23 cellular contexts compared by ENCODE assay signal in the genomic region with DNA sequence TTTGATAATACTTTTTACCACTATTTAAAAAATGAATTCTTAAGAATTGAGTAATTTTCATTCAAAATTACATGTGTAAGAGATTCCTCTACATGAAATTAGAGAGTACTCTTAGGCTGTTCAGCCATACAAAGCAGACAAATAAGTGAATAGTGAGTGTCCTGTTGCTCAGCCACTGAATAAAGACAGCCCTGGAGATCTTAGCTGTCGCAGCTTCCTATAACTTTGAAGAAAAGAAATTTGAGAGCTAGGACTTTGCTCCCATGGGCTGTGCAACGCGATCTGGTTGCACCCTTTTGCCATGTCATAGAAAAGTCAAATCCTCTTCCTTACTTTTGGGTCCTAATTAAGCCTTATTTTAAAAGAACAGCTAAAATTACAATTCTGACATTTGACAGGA. TPM values are rescaled to one million over a fixed set of nuclear protein-coding genes. Genes with fewer than 3 reads are reported as not detected.
A peak's percentile ranks its signal among the peaks of the same experiment; 100 is the strongest.
DNase-seq lines count a peak whose midpoint lies in the region; ATAC-seq, FAIRE-seq and TF ChIP-seq lines count a peak whose summit lies in the region.
"Had no signal": no experiment of that assay in that cellular context is flagged by ENCODE, and none has a peak within 500 bp of the region (broad histone marks: within the 10 kb centered on the region; RNA-seq: fewer than 3 reads in every experiment).

No MANE protein-coding gene starts in this region.

- no peak overlapping the region for H2AK5ac ChIP-seq in H1 (ENCODE audit: low read depth, low read length)

- H2BK20ac ChIP-seq in H1 (ENCODE audit: low read length) = no peak overlapping the region

- POLR2A ChIA-PET in H1 (lab: Charles Lee; ENCODE audit: partially characterized antibody) = no interaction called here
- POLR2A ChIA-PET in OCI-LY7 (lab: Charles Lee) = no interaction called here
- POLR2A ChIA-PET in RWPE1 (lab: Yijun Ruan, JAX; ENCODE audit: low non-redundant PET) = no interaction called here

- H3K18ac ChIP-seq in H1 (ENCODE audit: extremely low read depth, low read length) = no peak overlapping the region

- H3K9me2 ChIP-seq in OCI-LY7 (ENCODE audit: insufficient read depth, low read length) = no peaks in the 10 kb centered on the region

- no peaks in the 10 kb centered on the region for H3K23me2 ChIP-seq in H1 (ENCODE audit: low read depth, low read length)

- no peak for TF ChIP-seq POLR2A in H1 (IDR thresholded peaks at IDR 0.05; ENCODE audit: control extremely low read depth in 1 of 2, low read depth in 2 of 2, low read length in 2 of 2)

- no peak for TF ChIP-seq RAD21 in H1 (IDR thresholded peaks at IDR 0.05 in 1 of 2, conservative IDR thresholded peaks at IDR 0.05 in 1 of 2; ENCODE audit: low read depth in 2 of 2, low read length in 2 of 2)

- H3K36me3 ChIP-seq in SK-N-MC (ENCODE audit: insufficient read depth, low read length) (no peaks in the 10 kb centered on the region), H1 (ENCODE audit: control insufficient read depth in 2 of 4, insufficient read depth in 4 of 4, low read length in 3 of 4) (no peaks in the 10 kb centered on the region), osteoblast (ENCODE audit: insufficient read depth, low read length) (no peaks in the 10 kb centered on the region), OCI-LY7 (ENCODE audit: insufficient read depth, low read length) (no peaks in the 10 kb centered on the region)
- H3K36me3 ChIP-seq: BLaER1 had no signal

- BruUV-seq in OCI-LY7 (replicated peaks; lab: Mats Ljungman, UMichigan) = no TSS peak

- H3K79me2 ChIP-seq in H1 (ENCODE audit: control insufficient read depth in 1 of 2, insufficient read depth in 2 of 2, low read length in 2 of 2) (no peaks in the 10 kb centered on the region), osteoblast (ENCODE audit: insufficient read depth, low read length) (no peaks in the 10 kb centered on the region), OCI-LY7 (ENCODE audit: insufficient read depth, low read depth, low read length) (no peaks in the 10 kb centered on the region)

- no peak overlapping the region for H3K56ac ChIP-seq in H1 (replicated peaks; ENCODE audit: insufficient read length, low read depth, low read length)

- H3K4me1 ChIP-seq in H1 (replicated peaks in 1 of 4; ENCODE audit: control insufficient read depth in 3 of 4, insufficient read depth in 4 of 4, low read length in 3 of 4) (peaks cover 0 to 3% (median 1%) of the 10 kb centered on the region in 4 experiments; a peak in 1 of 7 replicates), osteoblast (ENCODE audit: insufficient read depth, low read length) (no peaks in the 10 kb centered on the region), OCI-LY7 (ENCODE audit: insufficient read depth, low read length, poor library complexity, severe bottlenecking) (no peaks in the 10 kb centered on the region)
- H3K4me1 ChIP-seq: BLaER1 had no signal

- H3K4me2 ChIP-seq in H1 (ENCODE audit: insufficient read depth in 1 of 2, low read depth in 2 of 2, low read length in 2 of 2) (no peak overlapping the region), osteoblast (ENCODE audit: insufficient read depth, low read length) (no peak overlapping the region), OCI-LY7 (ENCODE audit: low read length) (no peak overlapping the region)
- H3K4me2 ChIP-seq: BLaER1 had no signal

- H3K4ac ChIP-seq in H1 (replicated peaks; ENCODE audit: insufficient read length, low read depth, low read length) = no peak overlapping the region

- TF ChIP-seq EP300 in H1 (IDR thresholded peaks at IDR 0.05; ENCODE audit: borderline replicate concordance in 1 of 2, low read depth in 2 of 2, low read length in 2 of 2) = no peak

- no peaks in the 10 kb centered on the region for H4K20me1 ChIP-seq in H1 (replicated peaks in 1 of 2; ENCODE audit: control insufficient read depth in 1 of 2, insufficient read depth in 2 of 2, low read length in 2 of 2)
- H4K20me1 ChIP-seq in osteoblast (ENCODE audit: insufficient read depth, low read length) = no peaks in the 10 kb centered on the region
- H4K20me1 ChIP-seq in OCI-LY7 (ENCODE audit: insufficient read depth, low read length) = no peaks in the 10 kb centered on the region
- H4K20me1 ChIP-seq: BLaER1 had no signal

- H4K5ac ChIP-seq in H1 (ENCODE audit: insufficient read length, low read depth, low read length) = no peak overlapping the region

- no peak overlapping the region for H3K14ac ChIP-seq in H1 (ENCODE audit: insufficient read length)

- no peak overlapping the region for H2BK12ac ChIP-seq in H1 (ENCODE audit: low read depth, low read length)

- H3K27ac ChIP-seq in SK-N-MC = peak overlapping the region; percentile 91
- no peak overlapping the region for H3K27ac ChIP-seq in H1 (ENCODE audit: low read depth, low read length)
- no peak overlapping the region for H3K27ac ChIP-seq in osteoblast (ENCODE audit: low read depth, low read length)
- H3K27ac ChIP-seq in OCI-LY7 (ENCODE audit: low read depth, low read length, poor library complexity, severe bottlenecking) = no peak overlapping the region
- H3K27ac ChIP-seq in RWPE1 = no peak overlapping the region
- H3K27ac ChIP-seq: BLaER1 had no signal

- 79% methylated on average over 3 of the region's 3 CpGs; no CpG with 5 or more reads in 1 of the 2 experiments for WGBS in H1 (ENCODE audit: extremely low coverage in 1 of 2, insufficient coverage in 1 of 2, insufficient read length in 1 of 2, insufficient replicate concordance in 2 of 2, low coverage in 1 of 2, low lambda C conversion rate in 2 of 2, missing lambda C conversion rate in 1 of 2), 2 experiments

- no peak overlapping the region for H2BK120ac ChIP-seq in H1 (replicated peaks; ENCODE audit: low read depth, low read length)

- H2BK15ac ChIP-seq in H1 (ENCODE audit: low read length) = no peak overlapping the region

- DNase-seq in SK-N-MC (ENCODE audit: low read depth, low spot score) (no peak), H1 (ENCODE audit: low read depth in 1 of 2, low spot score in 2 of 2) (no peak), left colon (no peak), osteoblast (ENCODE audit: insufficient read length, low spot score, missing footprints) (no peak), DMS114 treated with DMSO at 0.1 percent for 48 hours (lab: John Stamatoyannopoulos, UW; ENCODE audit: unreplicated experiment) (no peak), OCI-LY7 (ENCODE audit: low spot score) (no peak), RWPE1 (ENCODE audit: low spot score) (no peak)
- DNase-seq: ACHN; CD4-positive, alpha-beta T cell; DMS79; H9; HFFc6; KG1; NCI-H1092; NCI-H1436 treated with DMSO at 0.1 percent for 48 hours; NCI-H1930; NCI-H2171; NCI-H526; OCI-M1; Right ventricle myocardium superior; SW 1271 had no signal

- H4K8ac ChIP-seq in H1 (ENCODE audit: extremely low read depth, insufficient read depth, low read length) = no peak overlapping the region

- H3K23ac ChIP-seq in H1 (ENCODE audit: insufficient read length) = no peak overlapping the region

- H3K9me3 ChIP-seq in SK-N-MC (ENCODE audit: low read depth, low read length) (no peaks in the 10 kb centered on the region), H1 (ENCODE audit: insufficient read depth in 2 of 2, low read depth in 1 of 2, low read length in 1 of 2) (no peaks in the 10 kb centered on the region), osteoblast (ENCODE audit: low read depth, low read length) (no peaks in the 10 kb centered on the region), OCI-LY7 (ENCODE audit: low read length) (no peaks in the 10 kb centered on the region)
- H3K9me3 ChIP-seq: BLaER1 had no signal

- no peaks in the 10 kb centered on the region for H3K79me1 ChIP-seq in H1 (ENCODE audit: low read depth, low read length)

- intact Hi-C loops in left colon (cut with DNase I, micrococcal nuclease) = no loop called here
- intact Hi-C loops in OCI-LY7 (cut with micrococcal nuclease; ENCODE audit: unreplicated experiment) = no loop called here

- ATAC-seq in left colon (peak; percentile 61), GM18520 (IDR thresholded peaks at IDR 0.05; ENCODE audit: unreplicated experiment) (no peak)

- H4K91ac ChIP-seq in H1 (replicated peaks; ENCODE audit: insufficient read length, low read length) = no peak overlapping the region

- H3K27me3 ChIP-seq in H1 (replicated peaks in 1 of 4; ENCODE audit: control insufficient read depth in 3 of 4, extremely low read depth in 1 of 4, insufficient read depth in 3 of 4, low read length in 3 of 4) (no peaks in the 10 kb centered on the region), osteoblast (ENCODE audit: insufficient read depth, low read length) (no peaks in the 10 kb centered on the region)
- H3K27me3 ChIP-seq: BLaER1 had no signal

- H2BK5ac ChIP-seq in H1 (ENCODE audit: low read depth, low read length) = no peak overlapping the region

- H3K9ac ChIP-seq in SK-N-MC (ENCODE audit: insufficient read length) (no peak overlapping the region), H1 (replicated peaks in 1 of 4; ENCODE audit: extremely low read depth in 1 of 4, low read depth in 3 of 4, low read length in 3 of 4) (no peak overlapping the region)
- H3K9ac ChIP-seq: BLaER1 had no signal

- CTCF ChIA-PET in H1 (lab: Charles Lee; ENCODE audit: partially characterized antibody) (interaction anchor here (2.5 kb wide), 1 partner anchor 9 kb away, joined by 8 read pairs; no protein-coding TSS in a partner anchor), OCI-LY7 (lab: Charles Lee; ENCODE audit: unreplicated experiment) (no interaction called here), RWPE1 (lab: Yijun Ruan, JAX) (no interaction called here)

- FAIRE-seq in H1 (lab: Jason Lieb, UNC) = no peak

- H3K4me3 ChIP-seq in SK-N-MC (peak overlapping the region; percentile 24), H1 (ENCODE audit: extremely low read depth in 1 of 4, insufficient read depth in 2 of 4, low read depth in 3 of 4, low read length in 4 of 4) (no peak overlapping the region), osteoblast (ENCODE audit: insufficient read depth, low read length) (no peak overlapping the region), OCI-LY7 (ENCODE audit: low read depth, low read length, poor library complexity, severe bottlenecking) (no peak overlapping the region)
- H3K4me3 ChIP-seq: BLaER1 had no signal

- H2AFZ ChIP-seq in H1 (ENCODE audit: low read length) = 0 out of 2 replicates have a peak overlapping the region, but pooled peaks have one; percentile 29
- peak overlapping the region; percentile 57 for H2AFZ ChIP-seq in osteoblast (ENCODE audit: low read length)
- no peak overlapping the region for H2AFZ ChIP-seq in OCI-LY7 (ENCODE audit: low read length)

- TF ChIP-seq CTCF in H1 (IDR thresholded peaks at IDR 0.05; ENCODE audit: control extremely low read depth in 1 of 3, insufficient read depth in 1 of 3, low read depth in 1 of 3, low read length in 3 of 3) (no peak), osteoblast (IDR thresholded peaks at IDR 0.05; ENCODE audit: extremely low read depth, low read depth, low read length) (no peak), OCI-LY7 (conservative IDR thresholded peaks at IDR 0.05; ENCODE audit: low read length) (no peak), RWPE1 (conservative IDR thresholded peaks at IDR 0.05; ENCODE audit: low read depth) (no peak)

RNA-seq across cellular contexts. Expression of gene LRIG3, which starts 40.9 kb away (rescaled TPM):
- 9.1 and 9.3 TPM in 2 replicates for total RNA-seq in H1 (2021; fragmentation: NEBNext Ultra II Directional; extraction: Animal tissue kit (Norgen Biotek cat#: 25700))
- polyA plus RNA-seq in H1 (2011; rRNA removed) = 4.4 and 6.5 TPM in 2 replicates
- polyA plus RNA-seq in H1 (2011; cell fraction: cytosol; rRNA removed) = 5.4 TPM
- 7.1 TPM for polyA plus RNA-seq in H1 (2011; cell fraction: nucleus; rRNA removed)
- 5.7 to 6.6 TPM (median 6.0 TPM) in 4 replicates for polyA plus RNA-seq in H1 (2012, experiment 1 of 2)
- 0.39 TPM for polyA plus RNA-seq in H1 (2012, experiment 2 of 2)
- polyA plus RNA-seq in H1 (2013, experiment 1 of 2) = 5.3 TPM
- 5.6 TPM for polyA plus RNA-seq in H1 (2013, experiment 2 of 2)
- 26.3 and 31.3 TPM in 2 replicates for polyA minus RNA-seq in H1 (2011; rRNA and poly(A)+ RNA removed)
- polyA minus RNA-seq in H1 (2011; cell fraction: cytosol; rRNA and poly(A)+ RNA removed) = 6.6 TPM
- polyA minus RNA-seq in H1 (2011; cell fraction: nucleus; rRNA and poly(A)+ RNA removed) = 58.3 TPM
- total RNA-seq in left colon = 10 to 100 TPM; 71.5 to 83.4 TPM
- total RNA-seq in osteoblast = 85.0 and 96.1 TPM in 2 replicates
- total RNA-seq in OCI-LY7 (2014; rRNA removed; shearing (Covaris generic)) = not detected in 2 replicates
- not detected in 2 replicates for total RNA-seq in OCI-LY7 (2022)
- total RNA-seq: CD4-positive, alpha-beta T cell had no signal

Comparison
In these comparisons a context has a peak if more than half of its experiments do, and no peak if none do; other contexts are left out.
1. RNA of gene LRIG3, which starts 40.9 kb away (total RNA-seq): 85.0 to 96.1 TPM in osteoblast, 71.5 to 83.4 TPM in left colon and 9.1 to 9.3 TPM in H1; not detected in OCI-LY7; every median in the first group is over 10 times any median in the second.